10 cellular contexts compared by ENCODE assay signal in the genomic region with DNA sequence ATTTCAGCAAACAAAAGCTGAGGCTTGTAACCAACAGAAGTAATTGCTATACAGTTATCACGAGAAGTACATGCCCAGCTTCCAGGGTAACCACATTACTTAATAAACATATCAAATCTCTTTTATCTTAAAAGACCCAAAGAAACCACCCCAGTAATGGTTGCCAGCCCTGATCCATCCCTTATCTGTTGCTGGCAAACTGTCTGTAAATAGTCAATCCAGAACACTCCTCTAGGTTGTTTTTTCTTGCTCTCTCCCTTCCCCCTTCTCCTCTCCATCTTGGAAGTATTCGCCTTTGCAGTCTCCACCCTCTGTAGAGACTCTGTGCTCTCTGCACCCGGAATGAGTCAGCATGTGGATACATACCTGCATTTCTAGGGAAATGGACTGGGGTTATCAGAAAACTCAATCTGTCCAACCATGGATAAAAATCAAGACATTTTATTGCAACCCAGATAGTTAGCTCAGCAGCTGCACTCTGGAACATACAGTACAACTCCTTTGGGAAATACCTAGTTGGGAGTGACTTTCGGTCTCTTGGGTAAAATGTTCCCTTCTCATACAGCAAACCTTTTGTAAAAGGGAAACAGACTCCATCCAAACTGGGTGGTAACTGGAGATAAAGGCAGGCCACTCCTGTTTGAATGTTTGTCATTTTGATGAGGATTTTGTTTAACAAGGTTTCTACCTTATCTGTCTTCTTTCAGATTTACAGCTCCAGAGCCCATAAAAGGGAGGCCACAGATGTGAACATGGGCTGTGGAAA.
DNase-seq lines count a peak whose midpoint lies in the region; ATAC-seq and TF ChIP-seq lines count a peak whose summit lies in the region.
"Had no signal": no experiment of that assay in that cellular context is flagged by ENCODE, and none has a peak within 500 bp of the region (broad histone marks: within the 10 kb centered on the region; RNA-seq: fewer than 3 reads in every experiment).

No MANE protein-coding gene starts in this region.

- H3K4me1 Mint-ChIP-seq in activated CD4-positive, alpha-beta memory T cell treated with anti-CD3 and anti-CD28 coated beads for 36 hours (ENCODE audit: low read depth): peaks cover 26% of the 10 kb centered on the region

- no peak overlapping the region for H3K4me3 ChIP-seq in HAP-1
- no peak overlapping the region for H3K4me3 ChIP-seq in gastrocnemius medialis

- H3K36me3 Mint-ChIP-seq in activated CD4-positive, alpha-beta memory T cell treated with anti-CD3 and anti-CD28 coated beads for 36 hours: peaks cover 15% of the 10 kb centered on the region

- TF ChIP-seq CTCF in gastrocnemius medialis (IDR thresholded peaks at IDR 0.05 in 4 of 5, conservative IDR thresholded peaks at IDR 0.05 in 1 of 5): no peak

- H3K4me1 ChIP-seq in HAP-1 (peaks cover 26% of the 10 kb centered on the region), gastrocnemius medialis (peaks cover 12 to 42% of the 10 kb centered on the region in 2 donors)

- no peaks in the 10 kb centered on the region for H3K9me3 Mint-ChIP-seq in activated CD4-positive, alpha-beta memory T cell treated with anti-CD3 and anti-CD28 coated beads for 36 hours

- POLR2A ChIA-PET in activated CD4-positive, alpha-beta memory T cell treated with anti-CD3 and anti-CD28 coated beads for 36 hours (lab: Charles Lee): no interaction called here

- no peaks in the 10 kb centered on the region for H3K27me3 ChIP-seq in HAP-1 (ENCODE audit: low read depth)
- no peaks in the 10 kb centered on the region for H3K27me3 ChIP-seq in gastrocnemius medialis

- H3K36me3 ChIP-seq in HAP-1 (replicated peaks) (no peaks in the 10 kb centered on the region), gastrocnemius medialis (no peaks in the 10 kb centered on the region)

- H3K9me3 ChIP-seq in HAP-1 (no peaks in the 10 kb centered on the region), gastrocnemius medialis (no peaks in the 10 kb centered on the region)

- no peak overlapping the region for H3K4me3 Mint-ChIP-seq in activated CD4-positive, alpha-beta memory T cell treated with anti-CD3 and anti-CD28 coated beads for 36 hours
- H3K4me3 Mint-ChIP-seq: activated naive CD8-positive, alpha-beta T cell had no signal

- in situ Hi-C loops in HAP-1 (cut with MboI; ENCODE audit: low sequenced_read_pairs) (no loop called here), gastrocnemius medialis (cut with MboI; ENCODE audit: low sequenced_read_pairs in 4 of 4) (no loop called here)

- intact Hi-C loops in gastrocnemius medialis (cut with DNase I; ENCODE audit: low total_unique reads): loop anchor here (2.0 kb wide), 1 partner anchor 128 kb away; no protein-coding TSS in a partner anchor
- intact Hi-C loops in activated CD4-positive, alpha-beta memory T cell treated with anti-CD3 and anti-CD28 coated beads for 36 hours (cut with micrococcal nuclease): no loop called here

- no peak for TF ChIP-seq POLR2A in gastrocnemius medialis (IDR thresholded peaks at IDR 0.05)

- CTCF ChIA-PET in activated CD4-positive, alpha-beta memory T cell treated with anti-CD3 and anti-CD28 coated beads for 36 hours (lab: Charles Lee): no interaction called here

- H3K27ac ChIP-seq in gastrocnemius medialis: peak overlapping the region; percentile 47 to 72 (median 54)

- ATAC-seq in SK-N-SH treated with all-trans-retinoic acid at 6 μM for 48 hours (peak; percentile 89), gastrocnemius medialis (peak; percentile 75 to 77), GM19035 (IDR thresholded peaks at IDR 0.05; ENCODE audit: unreplicated experiment) (no peak), HG03354 (IDR thresholded peaks at IDR 0.05; ENCODE audit: poor library complexity, severe bottlenecking, unreplicated experiment) (no peak)

- DNase-seq in HAP-1 (ENCODE audit: low spot score in 2 of 2) (peak; percentile 41 to 68), glomerular visceral epithelial cell (ENCODE audit: extremely low spot score) (peak; percentile 36), gastrocnemius medialis (peak in 1 of 2 donors; percentile 15), NCI-H1092 treated with DMSO at 0.1 percent for 48 hours (lab: John Stamatoyannopoulos, UW) (no peak)
- no peak for DNase-seq in activated CD4-positive, alpha-beta memory T cell treated with anti-CD3 and anti-CD28 coated beads for 36 hours
- DNase-seq: KG1 had no signal

- H3K27me3 Mint-ChIP-seq in activated CD4-positive, alpha-beta memory T cell treated with anti-CD3 and anti-CD28 coated beads for 36 hours: no peaks in the 10 kb centered on the region
- H3K27me3 Mint-ChIP-seq: activated naive CD8-positive, alpha-beta T cell had no signal

- no peak overlapping the region for H3K27ac Mint-ChIP-seq in activated CD4-positive, alpha-beta memory T cell treated with anti-CD3 and anti-CD28 coated beads for 36 hours
- H3K27ac Mint-ChIP-seq: activated naive CD8-positive, alpha-beta T cell had no signal

TF ChIP-seq in SK-N-SH treated with all-trans-retinoic acid at 6 μM for 48 hours, 23 proteins besides CTCF, POLR2A, EP300 and RAD21:
- TF ChIP-seq TOX (CRISPR knock-in tag; IDR thresholded peaks at IDR 0.05; ENCODE audit: borderline replicate concordance) (no peak), ZFP3 (CRISPR knock-in tag; IDR thresholded peaks at IDR 0.05) (0 out of 2 replicates have a peak, but pooled peaks have one; percentile 35), RARB (CRISPR knock-in tag; IDR thresholded peaks at IDR 0.05) (no peak), OSR1 (CRISPR knock-in tag; IDR thresholded peaks at IDR 0.05) (no peak), ZNF565 (CRISPR knock-in tag; conservative IDR thresholded peaks at IDR 0.05; ENCODE audit: low read depth) (no peak), BACH2 (CRISPR knock-in tag; IDR thresholded peaks at IDR 0.05; ENCODE audit: borderline replicate concordance) (no peak), ZFP30 (CRISPR knock-in tag; IDR thresholded peaks at IDR 0.05) (no peak), ISL1 (CRISPR knock-in tag; IDR thresholded peaks at IDR 0.05) (no peak; the same call in none of the 2 replicates), ZNF8 (CRISPR knock-in tag; IDR thresholded peaks at IDR 0.05) (no peak), CSDC2 (CRISPR knock-in tag; IDR thresholded peaks at IDR 0.05) (no peak), ARNTL (CRISPR knock-in tag; IDR thresholded peaks at IDR 0.05; ENCODE audit: borderline replicate concordance, low read depth) (0 out of 2 replicates have a peak, but pooled peaks have one; percentile 59), SNAI2 (CRISPR knock-in tag; IDR thresholded peaks at IDR 0.05) (no peak)
- TF ChIP-seq, protein P1, sequence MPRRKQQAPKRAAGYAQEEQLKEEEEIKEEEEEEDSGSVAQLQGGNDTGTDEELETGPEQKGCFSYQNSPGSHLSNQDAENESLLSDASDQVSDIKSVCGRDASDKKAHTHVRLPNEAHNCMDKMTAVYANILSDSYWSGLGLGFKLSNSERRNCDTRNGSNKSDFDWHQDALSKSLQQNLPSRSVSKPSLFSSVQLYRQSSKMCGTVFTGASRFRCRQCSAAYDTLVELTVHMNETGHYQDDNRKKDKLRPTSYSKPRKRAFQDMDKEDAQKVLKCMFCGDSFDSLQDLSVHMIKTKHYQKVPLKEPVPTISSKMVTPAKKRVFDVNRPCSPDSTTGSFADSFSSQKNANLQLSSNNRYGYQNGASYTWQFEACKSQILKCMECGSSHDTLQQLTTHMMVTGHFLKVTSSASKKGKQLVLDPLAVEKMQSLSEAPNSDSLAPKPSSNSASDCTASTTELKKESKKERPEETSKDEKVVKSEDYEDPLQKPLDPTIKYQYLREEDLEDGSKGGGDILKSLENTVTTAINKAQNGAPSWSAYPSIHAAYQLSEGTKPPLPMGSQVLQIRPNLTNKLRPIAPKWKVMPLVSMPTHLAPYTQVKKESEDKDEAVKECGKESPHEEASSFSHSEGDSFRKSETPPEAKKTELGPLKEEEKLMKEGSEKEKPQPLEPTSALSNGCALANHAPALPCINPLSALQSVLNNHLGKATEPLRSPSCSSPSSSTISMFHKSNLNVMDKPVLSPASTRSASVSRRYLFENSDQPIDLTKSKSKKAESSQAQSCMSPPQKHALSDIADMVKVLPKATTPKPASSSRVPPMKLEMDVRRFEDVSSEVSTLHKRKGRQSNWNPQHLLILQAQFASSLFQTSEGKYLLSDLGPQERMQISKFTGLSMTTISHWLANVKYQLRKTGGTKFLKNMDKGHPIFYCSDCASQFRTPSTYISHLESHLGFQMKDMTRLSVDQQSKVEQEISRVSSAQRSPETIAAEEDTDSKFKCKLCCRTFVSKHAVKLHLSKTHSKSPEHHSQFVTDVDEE (CRISPR knock-in tag; IDR thresholded peaks at IDR 0.05): 0 out of 2 replicates have a peak, but pooled peaks have one; percentile 18
- TF ChIP-seq, protein P2, sequence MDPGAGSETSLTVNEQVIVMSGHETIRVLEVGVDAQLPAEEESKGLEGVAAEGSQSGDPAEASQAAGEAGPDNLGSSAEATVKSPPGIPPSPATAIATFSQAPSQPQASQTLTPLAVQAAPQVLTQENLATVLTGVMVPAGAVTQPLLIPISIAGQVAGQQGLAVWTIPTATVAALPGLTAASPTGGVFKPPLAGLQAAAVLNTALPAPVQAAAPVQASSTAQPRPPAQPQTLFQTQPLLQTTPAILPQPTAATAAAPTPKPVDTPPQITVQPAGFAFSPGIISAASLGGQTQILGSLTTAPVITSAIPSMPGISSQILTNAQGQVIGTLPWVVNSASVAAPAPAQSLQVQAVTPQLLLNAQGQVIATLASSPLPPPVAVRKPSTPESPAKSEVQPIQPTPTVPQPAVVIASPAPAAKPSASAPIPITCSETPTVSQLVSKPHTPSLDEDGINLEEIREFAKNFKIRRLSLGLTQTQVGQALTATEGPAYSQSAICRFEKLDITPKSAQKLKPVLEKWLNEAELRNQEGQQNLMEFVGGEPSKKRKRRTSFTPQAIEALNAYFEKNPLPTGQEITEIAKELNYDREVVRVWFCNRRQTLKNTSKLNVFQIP (CRISPR knock-in tag; IDR thresholded peaks at IDR 0.05; ENCODE audit: borderline replicate concordance, low read depth): no peak
- TF ChIP-seq, protein P3, sequence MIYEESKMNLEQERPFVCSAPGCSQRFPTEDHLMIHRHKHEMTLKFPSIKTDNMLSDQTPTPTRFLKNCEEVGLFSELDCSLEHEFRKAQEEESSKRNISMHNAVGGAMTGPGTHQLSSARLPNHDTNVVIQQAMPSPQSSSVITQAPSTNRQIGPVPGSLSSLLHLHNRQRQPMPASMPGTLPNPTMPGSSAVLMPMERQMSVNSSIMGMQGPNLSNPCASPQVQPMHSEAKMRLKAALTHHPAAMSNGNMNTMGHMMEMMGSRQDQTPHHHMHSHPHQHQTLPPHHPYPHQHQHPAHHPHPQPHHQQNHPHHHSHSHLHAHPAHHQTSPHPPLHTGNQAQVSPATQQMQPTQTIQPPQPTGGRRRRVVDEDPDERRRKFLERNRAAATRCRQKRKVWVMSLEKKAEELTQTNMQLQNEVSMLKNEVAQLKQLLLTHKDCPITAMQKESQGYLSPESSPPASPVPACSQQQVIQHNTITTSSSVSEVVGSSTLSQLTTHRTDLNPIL (CRISPR knock-in tag; IDR thresholded peaks at IDR 0.05; ENCODE audit: low read depth): no peak

Comparison
In these comparisons a context has a peak if more than half of its experiments do, and no peak if none do; other contexts are left out.
1. DNase-seq: peak in HAP-1 (2 of 2) and glomerular visceral epithelial cell (single experiment); none in activated CD4-positive, alpha-beta memory T cell treated with anti-CD3 and anti-CD28 coated beads for 36 hours (single experiment) and NCI-H1092 treated with DMSO at 0.1 percent for 48 hours (single experiment).
2. ATAC-seq: peak in SK-N-SH treated with all-trans-retinoic acid at 6 μM for 48 hours (single experiment) and gastrocnemius medialis (2 of 2); none in GM19035 (single experiment) and HG03354 (single experiment).